Comparison of ENCODE assay signal across 9 cellular contexts in genomic region chr6:136922680-136922996, GRCh38. TPM values are rescaled to one million over a fixed set of nuclear protein-coding genes. Genes with fewer than 3 reads are reported as not detected.
DNase-seq lines count a peak whose midpoint lies in the region; ATAC-seq, FAIRE-seq and TF ChIP-seq lines count a peak whose summit lies in the region.
"Had no signal": no experiment of that assay in that cellular context is flagged by ENCODE, and none has a peak within 500 bp of the region (broad histone marks: within the 10 kb centered on the region; RNA-seq: fewer than 3 reads in every experiment).

No MANE protein-coding gene starts in this region.

- H3K36me3 ChIP-seq in HUES64 (ENCODE audit: insufficient read depth, low read length) = no peaks in the 10 kb centered on the region
- no peaks in the 10 kb centered on the region for H3K36me3 ChIP-seq in bronchial epithelial cell (ENCODE audit: control insufficient read depth, insufficient read depth, low read length)
- no peaks in the 10 kb centered on the region for H3K36me3 ChIP-seq in muscle layer of duodenum (ENCODE audit: control insufficient read depth in 1 of 2, insufficient read depth in 2 of 2, low read length in 2 of 2)

- H3K4me1 ChIP-seq in HUES64 (ENCODE audit: insufficient read depth, low read length) = peaks cover 6% of the 10 kb centered on the region; the same call in 1 of the 2 replicates
- peaks cover 7 to 32% of the 10 kb centered on the region in 2 donors for H3K4me1 ChIP-seq in muscle layer of duodenum (ENCODE audit: control insufficient read depth in 1 of 2, insufficient read depth in 2 of 2, low read length in 2 of 2)

- DNase-seq in AG10803 (ENCODE audit: low read depth) (no peak), bronchial epithelial cell (ENCODE audit: low read depth) (no peak), T1000 (lab: John Stamatoyannopoulos, UW) (no peak), islet precursor cell (no peak), GM19238 (ENCODE audit: insufficient read length, low spot score) (no peak)
- DNase-seq: NCI-H446 treated with DMSO at 0.1 percent for 48 hours had no signal

- H3K4me3 ChIP-seq in AG10803 (ENCODE audit: low read length) (peak overlapping the region; percentile 41), HUES64 (ENCODE audit: low read length) (peak overlapping the region; percentile 62), bronchial epithelial cell (ENCODE audit: low read depth, low read length) (peak overlapping the region; percentile 31), muscle layer of duodenum (ENCODE audit: low read depth in 1 of 2, low read length in 2 of 2) (peak overlapping the region; percentile 26 to 81)

- no peak for FAIRE-seq in bronchial epithelial cell (lab: Jason Lieb, UNC)

- H3K9me3 ChIP-seq in HUES64 (ENCODE audit: insufficient read depth, low read depth, low read length) (no peaks in the 10 kb centered on the region), muscle layer of duodenum (ENCODE audit: control insufficient read depth in 1 of 2, low read length in 2 of 2) (no peaks in the 10 kb centered on the region)

- no peak for ATAC-seq in GM19395 (IDR thresholded peaks at IDR 0.05; ENCODE audit: unreplicated experiment)

- peaks cover 64% of the 10 kb centered on the region for H3K27me3 ChIP-seq in HUES64 (ENCODE audit: insufficient read depth, low read length)
- H3K27me3 ChIP-seq in bronchial epithelial cell (ENCODE audit: control insufficient read depth, insufficient read depth, low read length) = peaks cover 36% of the 10 kb centered on the region
- peaks cover 34% of the 10 kb centered on the region for H3K27me3 ChIP-seq in muscle layer of duodenum (ENCODE audit: low read depth, low read length)

- TF ChIP-seq CTCF in AG10803 (conservative IDR thresholded peaks at IDR 0.05; ENCODE audit: low read length) (no peak), bronchial epithelial cell (IDR thresholded peaks at IDR 0.05; ENCODE audit: insufficient read depth, low read length, severe bottlenecking) (no peak)

- WGBS in HUES64 = 13% methylated on average over 29 of the region's 29 CpGs

- H3K27ac ChIP-seq in HUES64 (ENCODE audit: low read depth, low read length) (no peak overlapping the region), muscle layer of duodenum (ENCODE audit: low read length) (no peak overlapping the region)

- H3K9ac ChIP-seq in HUES64 (ENCODE audit: low read depth, low read length) = peak overlapping the region; percentile 40; the same call in 1 of the 2 replicates

RNA-seq across cellular contexts. Expression of gene SLC35D3, which starts 0.5 kb away (rescaled TPM):
- 0.15 TPM for polyA plus RNA-seq in HUES64 (2013, experiment 1 of 2)
- 0.19 TPM for polyA plus RNA-seq in HUES64 (2013, experiment 2 of 2)
- under 0.01 TPM in 1 of 2 replicates, not detected in the other for total RNA-seq in bronchial epithelial cell
